ENCODE assay signal across 16 cellular contexts in the genomic region with DNA sequence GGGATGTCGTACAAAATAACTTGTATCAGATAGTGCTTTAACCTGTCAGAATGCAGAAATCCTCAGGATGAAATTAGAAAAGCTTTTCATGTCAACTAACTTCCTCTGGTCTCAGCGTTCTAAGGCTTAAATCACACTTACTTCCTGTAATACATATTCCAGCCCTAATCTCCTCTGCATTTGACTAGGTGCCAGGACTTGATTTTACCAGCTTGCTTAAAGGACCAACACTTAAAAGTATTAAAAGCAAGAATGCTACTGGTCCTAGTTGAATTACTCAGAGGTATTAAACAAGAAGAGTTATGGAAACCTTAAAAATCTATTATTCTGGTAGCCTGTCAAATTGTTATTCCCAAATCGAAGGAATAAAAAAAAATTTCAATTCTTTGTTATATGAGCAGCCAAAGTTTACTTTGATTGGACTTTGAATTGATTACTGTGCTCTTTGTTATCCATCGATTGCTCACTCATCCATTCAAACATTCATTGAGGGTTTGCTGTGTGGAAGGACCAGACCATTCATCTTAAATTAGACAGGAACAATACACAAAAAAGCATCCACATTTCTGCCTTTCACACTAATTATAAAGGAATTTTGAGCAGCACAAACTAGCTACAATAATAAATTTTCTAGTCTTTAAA.
A peak's percentile ranks its signal among the peaks of the same experiment; 100 is the strongest.
DNase-seq lines count a peak whose midpoint lies in the region; ATAC-seq and TF ChIP-seq lines count a peak whose summit lies in the region.
"Had no signal": no experiment of that assay in that cellular context is flagged by ENCODE, and none has a peak within 500 bp of the region (broad histone marks: within the 10 kb centered on the region; RNA-seq: fewer than 3 reads in every experiment).

No MANE protein-coding gene starts in this region.

- H3K4me3 ChIP-seq in choroid plexus epithelial cell (ENCODE audit: low read depth, low read length) = no peak overlapping the region
- H3K4me3 ChIP-seq in muscle layer of duodenum (ENCODE audit: low read depth in 1 of 2, low read length in 2 of 2) = peak overlapping the region in 1 of 2 donors; percentile 11
- H3K4me3 ChIP-seq in uterus = no peak overlapping the region
- H3K4me3 ChIP-seq: esophagus squamous epithelium had no signal

- H3K4me1 ChIP-seq in muscle layer of duodenum (ENCODE audit: control insufficient read depth in 1 of 2, insufficient read depth in 2 of 2, low read length in 2 of 2) (peaks cover 0 to 9% of the 10 kb centered on the region in 2 donors), uterus (peaks cover 0 to 7% of the 10 kb centered on the region in 2 donors)
- H3K4me1 ChIP-seq: Caco-2 had no signal

- H3K27me3 ChIP-seq in muscle layer of duodenum (ENCODE audit: low read depth, low read length) (no peaks in the 10 kb centered on the region), uterus (no peaks in the 10 kb centered on the region)
- H3K27me3 ChIP-seq: esophagus squamous epithelium had no signal

- ATAC-seq in GM21381 (IDR thresholded peaks at IDR 0.05; ENCODE audit: unreplicated experiment) (no peak), GM19452 (IDR thresholded peaks at IDR 0.05; ENCODE audit: unreplicated experiment) (no peak)
- ATAC-seq: WTC11 had no signal

- peak; percentile 30 for DNase-seq in NOMO-1 treated with DMSO at 0.1 percent for 48 hours (lab: John Stamatoyannopoulos, UW; ENCODE audit: unreplicated experiment)
- no peak for DNase-seq in NOMO-1 treated with dmso at 0.1 percent for 144 hours (lab: John Stamatoyannopoulos, UW; ENCODE audit: unreplicated experiment)
- DNase-seq in choroid plexus epithelial cell (ENCODE audit: low read depth) = peak; percentile 72
- no peak for DNase-seq in uterus
- DNase-seq in UCSD-AML1 (lab: John Stamatoyannopoulos, UW; ENCODE audit: unreplicated experiment) = no peak
- DNase-seq: ACHN, Caco-2, esophagus squamous epithelium, KBM-7, NCI-H187, NCI-H748 treated with DMSO at 0.1 percent for 48 hours, SIG-M5 had no signal

- TF ChIP-seq CTCF in choroid plexus epithelial cell (conservative IDR thresholded peaks at IDR 0.05; ENCODE audit: low read depth, low read length) (no peak), uterus (IDR thresholded peaks at IDR 0.05) (no peak)

- intact Hi-C loops in uterus (cut with DNase I; ENCODE audit: low total_unique reads) = no loop called here

- H3K27ac ChIP-seq in muscle layer of duodenum (ENCODE audit: low read length) (peak overlapping the region; percentile 4), uterus (peak overlapping the region; percentile 34 to 40)

- no peaks in the 10 kb centered on the region for H3K36me3 ChIP-seq in muscle layer of duodenum (ENCODE audit: control insufficient read depth in 1 of 2, insufficient read depth in 2 of 2, low read length in 2 of 2)
- H3K36me3 ChIP-seq in uterus = no peaks in the 10 kb centered on the region
- H3K36me3 ChIP-seq: esophagus squamous epithelium had no signal

- no peak for TF ChIP-seq POLR2A in uterus (IDR thresholded peaks at IDR 0.05)

- peaks cover 0 to 3% of the 10 kb centered on the region in 2 donors for H3K9me3 ChIP-seq in muscle layer of duodenum (ENCODE audit: control insufficient read depth in 1 of 2, low read length in 2 of 2)
- H3K9me3 ChIP-seq in uterus = no peaks in the 10 kb centered on the region
- H3K9me3 ChIP-seq: Caco-2, esophagus squamous epithelium had no signal

Comparison
In these comparisons a context has a peak if more than half of its experiments do, and no peak if none do; other contexts are left out.
1. DNase-seq: peak in NOMO-1 treated with DMSO at 0.1 percent for 48 hours (single experiment) and choroid plexus epithelial cell (single experiment); none in NOMO-1 treated with dmso at 0.1 percent for 144 hours (single experiment), uterus (0 of 2) and UCSD-AML1 (single experiment).